8 cellular contexts compared by ENCODE assay signal in genomic region chr4:184417802-184418511, GRCh38. TPM values are rescaled to one million over a fixed set of nuclear protein-coding genes. Genes with fewer than 3 reads are reported as not detected.
A peak's percentile ranks its signal among the peaks of the same experiment; 100 is the strongest.
DNase-seq lines count a peak whose midpoint lies in the region; ATAC-seq and TF ChIP-seq lines count a peak whose summit lies in the region.

No MANE protein-coding gene starts in this region.

- H3K4me1 ChIP-seq in effector memory CD4-positive, alpha-beta T cell (ENCODE audit: control insufficient read depth, insufficient read depth, low read length, poor library complexity, severe bottlenecking): peaks cover 34% of the 10 kb centered on the region

- peak; percentile 62 for DNase-seq in 8988T
- peak; percentile 27 for DNase-seq in RPMI8226
- no peak for DNase-seq in effector memory CD4-positive, alpha-beta T cell
- DNase-seq in natural killer cell: no peak
- no peak for DNase-seq in NCI-H1105 (lab: John Stamatoyannopoulos, UW)
- no peak for DNase-seq in NCI-H774 (lab: John Stamatoyannopoulos, UW)

- peaks cover 7% of the 10 kb centered on the region for H3K36me3 ChIP-seq in effector memory CD4-positive, alpha-beta T cell (ENCODE audit: control insufficient read depth, insufficient read depth, low read length)

- intact Hi-C loops in natural killer cell (cut with micrococcal nuclease): loop anchor here (1.0 kb wide), 4 partner anchors 31 to 231 kb away; partner anchors contain the start of genes CASP3, IRF2 and PRIMPOL

- no peak for TF ChIP-seq CTCF in natural killer cell (IDR thresholded peaks at IDR 0.05)

- peaks cover 57 to 59% of the 10 kb centered on the region in 2 donors for H3K4me1 Mint-ChIP-seq in natural killer cell

- H3K27me3 ChIP-seq in effector memory CD4-positive, alpha-beta T cell (replicated peaks; ENCODE audit: control insufficient read depth, insufficient read depth, low read length, poor library complexity, severe bottlenecking): no peaks in the 10 kb centered on the region

- H3K27ac Mint-ChIP-seq in natural killer cell: peak overlapping the region; percentile 87 to 92

- H3K9me3 ChIP-seq in effector memory CD4-positive, alpha-beta T cell (ENCODE audit: control insufficient read depth, low read length): no peaks in the 10 kb centered on the region

- H3K27me3 Mint-ChIP-seq in natural killer cell (ENCODE audit: low read depth in 2 of 2): no peaks in the 10 kb centered on the region

- ATAC-seq in GM18508 (IDR thresholded peaks at IDR 0.05; ENCODE audit: insufficient read depth, unreplicated experiment) (peak; percentile 42), HG03045 (IDR thresholded peaks at IDR 0.05; ENCODE audit: unreplicated experiment) (peak; percentile 54), natural killer cell (peak; percentile 43 to 61 (median 60))

- H3K9me3 Mint-ChIP-seq in natural killer cell: peaks cover 2 to 3% of the 10 kb centered on the region in 2 donors

- H3K36me3 Mint-ChIP-seq in natural killer cell: peaks cover 7% of the 10 kb centered on the region

- peak overlapping the region; percentile 74 for H3K27ac ChIP-seq in effector memory CD4-positive, alpha-beta T cell (ENCODE audit: insufficient read depth, low read length, poor library complexity, severe bottlenecking)

- peak overlapping the region; percentile 43 for H3K4me3 Mint-ChIP-seq in natural killer cell

- peak overlapping the region; percentile 55 for H3K4me3 ChIP-seq in effector memory CD4-positive, alpha-beta T cell (ENCODE audit: insufficient read depth, low read depth, low read length, poor library complexity, severe bottlenecking)

RNA-seq across cellular contexts. Expression of gene IRF2, which starts 56.4 kb away (rescaled TPM):
- total RNA-seq in natural killer cell: 10 to 100 TPM; 50.6 to 68.5 (median 59.8) TPM

Comparison
In these comparisons a context has a peak if more than half of its experiments do, and no peak if none do; other contexts are left out.
1. DNase-seq: peak in 8988T (single experiment) and RPMI8226 (single experiment); none in effector memory CD4-positive, alpha-beta T cell (0 of 3), natural killer cell (single experiment), NCI-H1105 (single experiment) and NCI-H774 (single experiment).
2. Peak in every context shown above with its lines, with median percentiles within 50 percentile points of each other: ATAC-seq.